In genomic region chr5:138438003-138438723, GRCh38 we compare ENCODE assay signal across 8 cellular contexts. TPM values are rescaled to one million over a fixed set of nuclear protein-coding genes. Genes with fewer than 3 reads are reported as not detected.
DNase-seq lines count a peak whose midpoint lies in the region; ATAC-seq and TF ChIP-seq lines count a peak whose summit lies in the region.

No MANE protein-coding gene starts in this region.

- H3K4me3 ChIP-seq in AG10803 (ENCODE audit: low read length): peak overlapping the region; percentile 62
- H3K4me3 ChIP-seq in HUES64 (ENCODE audit: low read length): peak overlapping the region; percentile 78
- peak overlapping the region; percentile 56 for H3K4me3 ChIP-seq in choroid plexus epithelial cell (ENCODE audit: low read depth, low read length)
- no peak overlapping the region for H3K4me3 ChIP-seq in mucosa of stomach (ENCODE audit: low read length)

- ATAC-seq in GM19397 (IDR thresholded peaks at IDR 0.05; ENCODE audit: unreplicated experiment): no peak
- ATAC-seq in GM18520 (IDR thresholded peaks at IDR 0.05; ENCODE audit: unreplicated experiment): no peak

- H3K27ac ChIP-seq in HUES64 (ENCODE audit: low read depth, low read length): peak overlapping the region; percentile 2; the same call in 1 of the 2 replicates

- peak overlapping the region; percentile 65 for H3K9ac ChIP-seq in HUES64 (ENCODE audit: low read depth, low read length)
- peak overlapping the region; percentile 29 for H3K9ac ChIP-seq in mucosa of stomach (ENCODE audit: low read length)

- H3K27me3 ChIP-seq in HUES64 (ENCODE audit: insufficient read depth, low read length) (no peaks in the 10 kb centered on the region), mucosa of stomach (ENCODE audit: control insufficient read depth, insufficient read depth, low read length) (peaks cover 4% of the 10 kb centered on the region)

- no peaks in the 10 kb centered on the region for H3K9me3 ChIP-seq in HUES64 (ENCODE audit: insufficient read depth, low read depth, low read length)
- H3K9me3 ChIP-seq in mucosa of stomach (ENCODE audit: control insufficient read depth, low read length): no peaks in the 10 kb centered on the region

- TF ChIP-seq CTCF in AG10803 (conservative IDR thresholded peaks at IDR 0.05; ENCODE audit: low read length): no peak
- TF ChIP-seq CTCF in choroid plexus epithelial cell (conservative IDR thresholded peaks at IDR 0.05; ENCODE audit: low read depth, low read length): no peak
- TF ChIP-seq CTCF in GM20000 (IDR thresholded peaks at IDR 0.05; ENCODE audit: extremely low read depth, missing control alignments): no peak

- DNase-seq in AG10803 (ENCODE audit: low read depth) (peak; percentile 12), choroid plexus epithelial cell (ENCODE audit: low read depth) (no peak), GM20000 (ENCODE audit: low spot score) (no peak), cortex of kidney (lab: John Stamatoyannopoulos, UW) (no peak)

- H3K4me1 ChIP-seq in HUES64 (ENCODE audit: insufficient read depth, low read length): peaks cover 14% of the 10 kb centered on the region
- peaks cover 5% of the 10 kb centered on the region for H3K4me1 ChIP-seq in mucosa of stomach (ENCODE audit: control insufficient read depth, insufficient read depth, low read length)

- H3K36me3 ChIP-seq in HUES64 (ENCODE audit: insufficient read depth, low read length) (peaks cover 33% of the 10 kb centered on the region), mucosa of stomach (ENCODE audit: control insufficient read depth, insufficient read depth, low read length) (peaks cover 8% of the 10 kb centered on the region)

- WGBS in HUES64: 82% methylated on average over 11 of the region's 11 CpGs

RNA-seq across cellular contexts. Expression of gene REEP2, which starts 0.7 kb away (rescaled TPM):
- 24.9 TPM for polyA plus RNA-seq in HUES64 (2013, experiment 1 of 2)
- polyA plus RNA-seq in HUES64 (2013, experiment 2 of 2): 31.8 TPM

RNA-seq across cellular contexts. Expression of gene EGR1, which starts 27.1 kb away (rescaled TPM):
- 10.5 TPM for polyA plus RNA-seq in HUES64 (2013, experiment 1 of 2)
- 7.4 TPM for polyA plus RNA-seq in HUES64 (2013, experiment 2 of 2)
